ENCODE assay signal across 8 cellular contexts in the genomic region with DNA sequence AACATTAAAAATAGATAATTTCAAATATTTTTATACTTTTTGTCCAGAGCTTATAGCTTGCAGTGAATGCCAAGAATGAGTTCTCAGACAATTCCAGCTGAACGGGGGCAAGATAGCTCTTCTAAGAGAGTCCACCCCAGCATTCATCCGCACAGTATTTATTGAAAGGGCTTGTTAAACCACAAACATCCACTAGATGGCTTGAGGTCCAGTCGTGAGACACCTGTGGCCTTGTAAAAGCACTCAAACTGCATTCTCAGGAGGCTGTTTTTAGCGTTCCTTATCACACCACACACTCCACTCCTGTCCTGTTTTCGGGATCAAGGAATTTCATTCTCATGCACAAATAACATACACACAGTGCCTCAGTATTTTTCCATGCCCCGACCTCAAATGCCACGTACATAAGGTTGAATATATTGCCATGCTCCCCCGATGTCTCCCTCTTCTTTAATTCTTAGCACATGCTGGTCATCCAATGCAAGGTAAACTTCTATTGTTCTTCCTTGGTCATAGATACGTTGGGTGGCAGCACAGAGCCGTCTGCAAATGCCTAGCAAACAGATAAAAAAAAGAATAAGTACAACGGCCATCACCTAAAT. TPM values are rescaled to one million over a fixed set of nuclear protein-coding genes. Genes with fewer than 3 reads are reported as not detected.
DNase-seq lines count a peak whose midpoint lies in the region; ATAC-seq, FAIRE-seq and TF ChIP-seq lines count a peak whose summit lies in the region.

No MANE protein-coding gene starts in this region.

- H3K27ac ChIP-seq in foreskin keratinocyte (no peak overlapping the region), small intestine (ENCODE audit: low read depth in 1 of 2, low read length in 1 of 2) (no peak overlapping the region)

- ATAC-seq in HG03175 (IDR thresholded peaks at IDR 0.05; ENCODE audit: unreplicated experiment): peak; percentile 58
- ATAC-seq in foreskin keratinocyte: peak; percentile 74
- no peak for ATAC-seq in GM21367 (IDR thresholded peaks at IDR 0.05; ENCODE audit: unreplicated experiment)

- in situ Hi-C loops in G401 (cut with HindIII; ENCODE audit: low sequenced_read_pairs): no loop called here

- H3K9me3 ChIP-seq in small intestine (ENCODE audit: control insufficient read depth, low read depth): no peaks in the 10 kb centered on the region

- H3K4me1 ChIP-seq in foreskin keratinocyte (peaks cover 4% of the 10 kb centered on the region), small intestine (ENCODE audit: control insufficient read depth in 2 of 2, insufficient read depth in 1 of 2, low read depth in 1 of 2, low read length in 1 of 2) (no peaks in the 10 kb centered on the region)

- FAIRE-seq in small intestine (lab: Jason Lieb, UNC): no peak

- 51 to 64% (median 64%) methylated on average over 11 of the region's 11 CpGs for WGBS in small intestine, 3 donors

- H3K36me3 ChIP-seq in small intestine (ENCODE audit: control insufficient read depth in 2 of 2, insufficient read depth in 2 of 2, low read length in 2 of 2): peaks cover 6 to 16% of the 10 kb centered on the region in 2 donors

- no peak overlapping the region for H3K4me3 ChIP-seq in small intestine (ENCODE audit: low read depth in 1 of 2, low read length in 2 of 2)

- peak; percentile 63 for TF ChIP-seq CTCF in foreskin keratinocyte (conservative IDR thresholded peaks at IDR 0.05)

- no peaks in the 10 kb centered on the region for H3K27me3 ChIP-seq in foreskin keratinocyte
- no peaks in the 10 kb centered on the region for H3K27me3 ChIP-seq in small intestine (ENCODE audit: control insufficient read depth in 2 of 2, insufficient read depth in 2 of 2, low read length in 2 of 2)

- peak; percentile 57 for DNase-seq in G401 (ENCODE audit: low spot score)
- DNase-seq in RPMI7951 (ENCODE audit: low read depth): peak; percentile 43
- peak in 1 of 2 donors; percentile 30 for DNase-seq in foreskin keratinocyte
- peak; percentile 59 for DNase-seq in small intestine
- no peak for DNase-seq in nucleus accumbens (lab: John Stamatoyannopoulos, UW)
- DNase-seq in cerebellar nuclear complex (lab: John Stamatoyannopoulos, UW): no peak

RNA-seq across cellular contexts. Expression of gene DNAJC10, which starts 47.4 kb away (rescaled TPM):
- 107 and 150 TPM in 2 replicates for total RNA-seq in G401 (2014; rRNA removed; shearing (Covaris generic))
- total RNA-seq in RPMI7951 (2014; rRNA removed; shearing (Covaris generic)): 86.6 and 96.5 TPM in 2 replicates
- total RNA-seq in foreskin keratinocyte: 119 and 135 TPM in 2 replicates
- 30.3 and 33.4 TPM in 2 replicates for polyA plus RNA-seq in foreskin keratinocyte
- polyA plus RNA-seq in small intestine: 10 to 100 TPM in 1 of 3 donors, 1 to 10 TPM in 2; 5.1 to 30.4 (median 7.4) TPM

Comparison
In these comparisons a context has a peak if more than half of its experiments do, and no peak if none do; other contexts are left out.
1. DNase-seq: peak in G401 (single experiment), RPMI7951 (single experiment) and small intestine (single experiment); none in nucleus accumbens (0 of 56) and cerebellar nuclear complex (0 of 2).